In the genomic region with DNA sequence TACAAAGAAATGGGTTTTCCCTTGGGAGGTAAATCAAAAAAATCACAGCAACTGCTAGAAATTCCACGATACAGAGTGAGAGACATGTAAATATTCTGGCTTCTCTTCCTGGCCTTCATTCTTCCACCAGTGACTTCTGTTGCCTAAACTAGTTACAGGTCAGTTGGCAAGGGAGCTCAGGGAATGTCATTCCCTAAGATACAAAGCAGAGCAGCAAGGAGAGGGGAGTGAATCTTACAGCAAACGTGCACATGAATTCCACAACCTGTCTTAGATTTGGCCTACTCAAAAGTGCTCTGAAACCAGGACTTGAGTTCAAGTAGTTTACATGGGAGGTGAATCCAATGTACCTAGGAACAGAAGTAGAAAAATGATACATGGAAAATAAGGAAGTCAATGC, we compare ENCODE assay signal across 18 cellular contexts.
DNase-seq lines count a peak whose midpoint lies in the region; ATAC-seq and TF ChIP-seq lines count a peak whose summit lies in the region.
"Had no signal": no experiment of that assay in that cellular context is flagged by ENCODE, and none has a peak within 500 bp of the region (broad histone marks: within the 10 kb centered on the region; RNA-seq: fewer than 3 reads in every experiment).

No MANE protein-coding gene starts in this region.

- H3K9me3 ChIP-seq in ascending aorta (no peaks in the 10 kb centered on the region), stomach smooth muscle (ENCODE audit: control insufficient read depth in 2 of 2, low read length in 2 of 2) (no peaks in the 10 kb centered on the region), trophoblast cell (ENCODE audit: insufficient read depth, low read depth, low read length) (no peaks in the 10 kb centered on the region), thyroid gland (no peaks in the 10 kb centered on the region)
- H3K9me3 ChIP-seq: BE2C, BLaER1, Caco-2 had no signal

- WGBS in mesendoderm (ENCODE audit: extremely low coverage, insufficient coverage, low lambda C conversion rate), result no CpG with 5 or more reads among the region's 2 CpGs
- WGBS in trophoblast cell (ENCODE audit: extremely low coverage, insufficient coverage, insufficient read length), result no CpG with 5 or more reads among the region's 2 CpGs
- WGBS in thyroid gland, 2 donors, result 80 to 96% methylated on average over 2 of the region's 2 CpGs

- H3K23ac ChIP-seq in mesendoderm (ENCODE audit: low read length) (no peak overlapping the region), trophoblast cell (ENCODE audit: low read length) (no peak overlapping the region)

- H4K91ac ChIP-seq in trophoblast cell (ENCODE audit: low read depth, low read length), result no peak overlapping the region

- H3K9ac ChIP-seq in mesendoderm (ENCODE audit: low read length), result no peak overlapping the region
- no peak overlapping the region for H3K9ac ChIP-seq in stomach smooth muscle (ENCODE audit: low read length in 2 of 2)
- no peak overlapping the region for H3K9ac ChIP-seq in trophoblast cell (ENCODE audit: low read length)
- H3K9ac ChIP-seq: BLaER1 had no signal

- H2BK12ac ChIP-seq in trophoblast cell (ENCODE audit: low read length), result no peak overlapping the region

- no peak overlapping the region for H2BK15ac ChIP-seq in mesendoderm (replicated peaks; ENCODE audit: low read depth)

- H3K4me2 ChIP-seq in mesendoderm (ENCODE audit: low read length), result no peak overlapping the region
- no peak overlapping the region for H3K4me2 ChIP-seq in trophoblast cell (ENCODE audit: low read length)
- H3K4me2 ChIP-seq: BLaER1 had no signal

- H3K36me3 ChIP-seq in ascending aorta, result no peaks in the 10 kb centered on the region
- H3K36me3 ChIP-seq in mesendoderm (ENCODE audit: control insufficient read depth, insufficient read depth, low read length), result no peaks in the 10 kb centered on the region
- H3K36me3 ChIP-seq in stomach smooth muscle (ENCODE audit: control insufficient read depth in 2 of 2, insufficient read depth in 2 of 2, low read length in 2 of 2), result no peaks in the 10 kb centered on the region
- H3K36me3 ChIP-seq in trophoblast cell (ENCODE audit: control insufficient read depth in 1 of 2, insufficient read depth in 2 of 2, low read length in 2 of 2), result no peaks in the 10 kb centered on the region
- H3K36me3 ChIP-seq in thyroid gland, result no peaks in the 10 kb centered on the region
- H3K36me3 ChIP-seq: BE2C, BLaER1 had no signal

- TF ChIP-seq CTCF in ascending aorta (IDR thresholded peaks at IDR 0.05) (no peak), thyroid gland (IDR thresholded peaks at IDR 0.05) (no peak)

- H2BK120ac ChIP-seq in mesendoderm (ENCODE audit: low read depth, low read length) (no peak overlapping the region), trophoblast cell (ENCODE audit: insufficient read depth, low read length, poor library complexity) (no peak overlapping the region)

- H3K4ac ChIP-seq in mesendoderm (ENCODE audit: low read depth, low read length) (no peak overlapping the region), trophoblast cell (ENCODE audit: low read depth, low read length) (no peak overlapping the region)

- no peak for ATAC-seq in HG03442 (IDR thresholded peaks at IDR 0.05; ENCODE audit: unreplicated experiment)

- H3K27ac ChIP-seq in ascending aorta, result peak overlapping the region; percentile 31 to 55
- no peak overlapping the region for H3K27ac ChIP-seq in mesendoderm (ENCODE audit: low read depth, low read length)
- peak overlapping the region; percentile 46 for H3K27ac ChIP-seq in stomach smooth muscle (ENCODE audit: low read length)
- no peak overlapping the region for H3K27ac ChIP-seq in trophoblast cell (ENCODE audit: low read depth, low read length)
- no peak overlapping the region for H3K27ac ChIP-seq in thyroid gland
- H3K27ac ChIP-seq: BLaER1 had no signal

- no peak overlapping the region for H3K14ac ChIP-seq in trophoblast cell (ENCODE audit: low read length)

- H4K5ac ChIP-seq in mesendoderm (ENCODE audit: low read length), result no peak overlapping the region

- no peaks in the 10 kb centered on the region for H3K79me2 ChIP-seq in mesendoderm (ENCODE audit: control insufficient read depth, insufficient read depth, low read length)
- H3K79me2 ChIP-seq in trophoblast cell (ENCODE audit: control insufficient read depth, insufficient read depth, low read length, poor library complexity), result no peaks in the 10 kb centered on the region

- H3K18ac ChIP-seq in mesendoderm (ENCODE audit: low read length) (no peak overlapping the region), trophoblast cell (ENCODE audit: low read length) (no peak overlapping the region)

- no peak overlapping the region for H3K4me3 ChIP-seq in ascending aorta
- no peak overlapping the region for H3K4me3 ChIP-seq in mesendoderm (ENCODE audit: low read length)
- H3K4me3 ChIP-seq in stomach smooth muscle (ENCODE audit: low read length in 2 of 2), result peak overlapping the region in 1 of 2 donors; percentile 36
- H3K4me3 ChIP-seq in trophoblast cell (ENCODE audit: low read depth, low read length), result no peak overlapping the region
- H3K4me3 ChIP-seq in thyroid gland (replicated peaks in 1 of 3), result no peak overlapping the region
- H3K4me3 ChIP-seq: BLaER1 had no signal

- peak overlapping the region; percentile 15 for H3K56ac ChIP-seq in mesendoderm (ENCODE audit: low read length)

- TF ChIP-seq POLR2A in thyroid gland (IDR thresholded peaks at IDR 0.05), result no peak

- intact Hi-C loops in ascending aorta (cut with DNase I) (loop anchor here (10.0 kb wide), 1 partner anchor 148 kb away; no protein-coding TSS in a partner anchor), thyroid gland (cut with DNase I) (no loop called here)

- H3K4me1 ChIP-seq in ascending aorta, result peaks cover 0 to 13% of the 10 kb centered on the region in 2 donors
- no peaks in the 10 kb centered on the region for H3K4me1 ChIP-seq in mesendoderm (ENCODE audit: control insufficient read depth, low read depth, low read length)
- peaks cover 6% of the 10 kb centered on the region for H3K4me1 ChIP-seq in stomach smooth muscle (ENCODE audit: control insufficient read depth, insufficient read depth, low read length)
- H3K4me1 ChIP-seq in trophoblast cell (ENCODE audit: control insufficient read depth in 1 of 2, insufficient read depth in 2 of 2, low read length in 2 of 2), result peaks cover 0 to 3% of the 10 kb centered on the region in 2 experiments
- H3K4me1 ChIP-seq in thyroid gland, result peaks cover 0 to 5% of the 10 kb centered on the region in 2 donors
- H3K4me1 ChIP-seq: BE2C, Caco-2 had no signal

- H4K8ac ChIP-seq in mesendoderm (ENCODE audit: low read depth, low read length) (no peak overlapping the region), trophoblast cell (ENCODE audit: low read depth, low read length) (no peak overlapping the region)

- H3K79me1 ChIP-seq in mesendoderm (ENCODE audit: low read length), result no peaks in the 10 kb centered on the region
- no peaks in the 10 kb centered on the region for H3K79me1 ChIP-seq in trophoblast cell (ENCODE audit: low read length)

- H4K12ac ChIP-seq in trophoblast cell (ENCODE audit: low read depth, low read length), result no peak overlapping the region

- DNase-seq in ascending aorta (ENCODE audit: low spot score in 2 of 2) (no peak), mesendoderm (no peak), trophoblast cell (no peak), NCI-H2196 treated with DMSO at 0.1 percent for 48 hours (lab: John Stamatoyannopoulos, UW; ENCODE audit: unreplicated experiment) (no peak), thyroid gland (no peak)
- DNase-seq: 8988T; ACHN; BE2C; C1 segment of cervical spinal cord; Caco-2; Calu3; CD4-positive, alpha-beta memory T cell; CD4-positive, CD25-positive, alpha-beta regulatory T cell; DMS79 treated with DMSO at 0.1 percent for 48 hours; GF-D8 had no signal

- no peaks in the 10 kb centered on the region for H3K27me3 ChIP-seq in ascending aorta
- H3K27me3 ChIP-seq in mesendoderm (ENCODE audit: insufficient read depth, low read length, poor library complexity), result no peaks in the 10 kb centered on the region
- H3K27me3 ChIP-seq in stomach smooth muscle (ENCODE audit: control insufficient read depth in 1 of 2, insufficient read depth in 2 of 2, low read length in 2 of 2), result no peaks in the 10 kb centered on the region
- H3K27me3 ChIP-seq in trophoblast cell (ENCODE audit: insufficient read depth, low read length), result no peaks in the 10 kb centered on the region
- no peaks in the 10 kb centered on the region for H3K27me3 ChIP-seq in thyroid gland
- H3K27me3 ChIP-seq: BE2C, BLaER1 had no signal

- H2AFZ ChIP-seq in trophoblast cell (ENCODE audit: insufficient read depth, low read length, poor library complexity), result no peak overlapping the region

- H2AK5ac ChIP-seq in mesendoderm (ENCODE audit: low read length), result no peak overlapping the region
- H2AK5ac ChIP-seq in trophoblast cell (ENCODE audit: low read length), result no peak overlapping the region

- H2BK5ac ChIP-seq in mesendoderm (ENCODE audit: low read length), result no peak overlapping the region
- H2BK5ac ChIP-seq in trophoblast cell (ENCODE audit: low read depth, low read length, poor library complexity), result no peak overlapping the region

Comparison
In these comparisons a context has a peak if more than half of its experiments do, and no peak if none do; other contexts are left out.
1. H3K27ac ChIP-seq: peak in ascending aorta (2 of 2) and stomach smooth muscle (single experiment); none in mesendoderm (single experiment), trophoblast cell (single experiment) and thyroid gland (0 of 3).